8 cellular contexts compared by ENCODE assay signal in the genomic region with DNA sequence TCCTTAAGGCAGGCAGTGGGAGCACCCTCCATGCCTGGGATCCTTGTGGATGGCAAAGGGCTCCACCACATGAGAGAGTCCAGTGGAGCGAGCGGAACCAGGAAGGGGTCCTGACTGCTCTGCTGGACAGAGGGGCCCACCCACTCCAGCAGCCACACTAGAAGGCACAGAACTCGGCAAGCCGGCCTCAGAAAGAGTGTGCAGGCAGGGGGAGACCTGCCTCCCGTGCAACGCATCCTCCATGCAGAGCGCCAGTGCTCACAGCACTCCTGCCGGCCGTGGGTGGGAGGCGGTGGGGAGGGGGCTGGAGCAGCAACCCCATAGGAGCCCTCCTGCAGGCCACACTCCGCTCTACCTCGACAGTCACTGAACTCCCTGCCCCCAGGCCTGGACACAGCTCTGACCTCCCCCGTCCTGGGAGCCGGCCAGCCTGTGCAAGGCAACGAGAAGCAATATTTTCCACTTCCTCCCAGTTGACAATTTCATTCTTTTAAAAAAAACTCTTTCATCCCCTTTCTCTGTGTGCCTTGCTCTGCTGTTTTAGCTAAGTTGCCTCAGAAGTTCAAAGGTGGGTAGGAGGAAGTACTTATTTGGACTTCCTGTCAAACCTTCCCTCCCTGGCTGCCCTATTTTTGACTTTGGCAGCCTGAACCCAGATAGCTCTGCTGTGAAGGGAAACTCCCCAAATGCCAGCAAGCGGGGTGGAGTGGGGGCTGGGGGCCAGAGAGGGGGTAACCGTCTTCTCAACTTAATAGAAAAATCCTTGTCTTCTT. TPM values are rescaled to one million over a fixed set of nuclear protein-coding genes. Genes with fewer than 3 reads are reported as not detected.
DNase-seq lines count a peak whose midpoint lies in the region; ATAC-seq and TF ChIP-seq lines count a peak whose summit lies in the region.

No MANE protein-coding gene starts in this region.

- H3K9me2 ChIP-seq in SU-DHL-6 (replicated peaks; ENCODE audit: insufficient read depth, low read length) = no peaks in the 10 kb centered on the region

- H3K9me3 Mint-ChIP-seq in activated naive CD4-positive, alpha-beta T cell treated with anti-CD3 and anti-CD28 coated beads, Interleukin-2, amount 50 U/mL, for 72 hours = no peaks in the 10 kb centered on the region
- peaks cover 19% of the 10 kb centered on the region for H3K9me3 Mint-ChIP-seq in nephron progenitor cell

- ATAC-seq in GM18870 (IDR thresholded peaks at IDR 0.05; ENCODE audit: unreplicated experiment) (peak; percentile 80), HG02981 (IDR thresholded peaks at IDR 0.05; ENCODE audit: unreplicated experiment) (peak; percentile 67), GM18520 (IDR thresholded peaks at IDR 0.05; ENCODE audit: unreplicated experiment) (no peak)
- peak; percentile 82 to 83 for ATAC-seq in activated naive CD4-positive, alpha-beta T cell treated with anti-CD3 and anti-CD28 coated beads, Interleukin-2, amount 50 U/mL, for 72 hours

- H3K27me3 Mint-ChIP-seq in nephron progenitor cell (ENCODE audit: low read depth, poor library complexity) = peaks cover 6% of the 10 kb centered on the region

- H3K36me3 ChIP-seq in SU-DHL-6 (ENCODE audit: low read length) = no peaks in the 10 kb centered on the region

- no peaks in the 10 kb centered on the region for H4K20me1 ChIP-seq in SU-DHL-6 (ENCODE audit: low read depth, low read length)

- H3K27ac Mint-ChIP-seq in activated naive CD4-positive, alpha-beta T cell treated with anti-CD3 and anti-CD28 coated beads, Interleukin-2, amount 50 U/mL, for 72 hours = peak overlapping the region; percentile 93 to 94
- peak overlapping the region; percentile 66 for H3K27ac Mint-ChIP-seq in nephron progenitor cell

- H3K4me3 ChIP-seq in SU-DHL-6 (ENCODE audit: insufficient read depth, low read length, poor library complexity, severe bottlenecking) = no peak overlapping the region

- H3K4me3 Mint-ChIP-seq in nephron progenitor cell = peak overlapping the region; percentile 36

- peak; percentile 51 to 73 for DNase-seq in activated naive CD4-positive, alpha-beta T cell treated with anti-CD3 and anti-CD28 coated beads, Interleukin-2, amount 50 U/mL, for 72 hours (ENCODE audit: low spot score in 2 of 2)
- DNase-seq in nephron progenitor cell (peak; percentile 34), DMS153 treated with DMSO at 0.1 percent for 48 hours (lab: John Stamatoyannopoulos, UW; ENCODE audit: unreplicated experiment) (no peak), HuH-7.5 (ENCODE audit: low spot score) (no peak)

- H3K27ac ChIP-seq in SU-DHL-6 (ENCODE audit: low read depth, low read length) = no peak overlapping the region

- H3K9ac ChIP-seq in SU-DHL-6 (ENCODE audit: low read length) = no peak overlapping the region

- H3K4me1 Mint-ChIP-seq in nephron progenitor cell = peaks cover 49% of the 10 kb centered on the region

- no peaks in the 10 kb centered on the region for H3F3A ChIP-seq in SU-DHL-6 (ENCODE audit: insufficient read depth)

- peaks cover 1 to 2% of the 10 kb centered on the region in 2 donors for H3K36me3 Mint-ChIP-seq in activated naive CD4-positive, alpha-beta T cell treated with anti-CD3 and anti-CD28 coated beads, Interleukin-2, amount 50 U/mL, for 72 hours
- no peaks in the 10 kb centered on the region for H3K36me3 Mint-ChIP-seq in nephron progenitor cell (ENCODE audit: low read depth)

- H3K4me2 ChIP-seq in SU-DHL-6 (ENCODE audit: low read depth, low read length, poor library complexity, severe bottlenecking) = peak overlapping the region; percentile 33

- H3K9me3 ChIP-seq in SU-DHL-6 (ENCODE audit: insufficient read depth, low read length) = no peaks in the 10 kb centered on the region

- TF ChIP-seq CTCF in SU-DHL-6 (IDR thresholded peaks at IDR 0.05; ENCODE audit: insufficient read depth, low read length, poor library complexity, severe bottlenecking) (no peak), nephron progenitor cell (IDR thresholded peaks at IDR 0.05) (no peak)

- H3K79me2 ChIP-seq in SU-DHL-6 (ENCODE audit: insufficient read depth, low read length) = no peaks in the 10 kb centered on the region

- H2AFZ ChIP-seq in SU-DHL-6 (ENCODE audit: low read depth, low read length, severe bottlenecking) = no peak overlapping the region

- H3K27me3 ChIP-seq in SU-DHL-6 (ENCODE audit: low read length) = no peaks in the 10 kb centered on the region

RNA-seq across cellular contexts. Expression of a gene that starts 5.3 kb away (rescaled TPM):
- total RNA-seq in activated naive CD4-positive, alpha-beta T cell treated with anti-CD3 and anti-CD28 coated beads, Interleukin-2, amount 50 U/mL, for 72 hours = 100 to 1,000 TPM; 173 to 194 TPM

Comparison
In these comparisons a context has a peak if more than half of its experiments do, and no peak if none do; other contexts are left out.
1. DNase-seq: peak in activated naive CD4-positive, alpha-beta T cell treated with anti-CD3 and anti-CD28 coated beads, Interleukin-2, amount 50 U/mL, for 72 hours (2 of 2) and nephron progenitor cell (single experiment); none in DMS153 treated with DMSO at 0.1 percent for 48 hours (single experiment) and HuH-7.5 (single experiment).